7 cellular contexts compared by ENCODE assay signal in the genomic region with DNA sequence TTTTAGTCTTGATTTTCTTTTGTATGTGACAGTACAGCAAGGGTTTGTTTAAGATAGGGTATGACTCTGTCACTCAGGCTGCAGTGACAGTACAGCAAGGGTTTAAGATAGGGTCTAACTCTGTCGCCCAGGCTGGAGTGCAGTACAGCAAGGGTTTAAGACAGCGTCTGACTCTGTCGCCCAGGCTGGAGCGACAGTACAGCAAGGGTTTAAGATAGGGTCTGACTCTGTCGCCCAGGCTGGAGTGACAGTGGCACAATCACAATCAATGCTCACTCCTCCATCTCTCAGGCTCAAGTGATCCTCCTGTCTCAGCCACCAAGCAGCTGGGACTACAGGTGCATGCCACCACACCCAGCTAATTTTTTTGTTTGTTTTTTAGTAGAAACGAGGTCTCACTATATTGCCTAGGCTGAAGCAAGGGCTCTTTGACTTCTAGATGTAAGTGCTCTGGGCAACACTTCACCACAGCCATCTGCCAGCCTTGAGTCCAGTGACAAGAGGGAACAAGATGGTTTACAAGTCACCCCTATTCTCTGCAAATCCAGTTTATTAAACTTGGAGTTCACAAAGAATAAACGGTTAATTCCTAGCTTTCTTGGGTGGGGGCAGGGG. TPM values are rescaled to one million over a fixed set of nuclear protein-coding genes. Genes with fewer than 3 reads are reported as not detected.
DNase-seq lines count a peak whose midpoint lies in the region; ATAC-seq and FAIRE-seq lines count a peak whose summit lies in the region.

No MANE protein-coding gene starts in this region.

- H3K9me3 ChIP-seq in small intestine (ENCODE audit: control insufficient read depth, low read depth) = no peaks in the 10 kb centered on the region

- ATAC-seq in GM21381 (IDR thresholded peaks at IDR 0.05; ENCODE audit: unreplicated experiment) = peak; percentile 13
- ATAC-seq in GM19035 (IDR thresholded peaks at IDR 0.05; ENCODE audit: unreplicated experiment) = no peak

- H3K4me1 ChIP-seq in small intestine (ENCODE audit: control insufficient read depth in 2 of 2, insufficient read depth in 1 of 2, low read depth in 1 of 2, low read length in 1 of 2) = peaks cover 0 to 3% of the 10 kb centered on the region in 2 donors

- no peak for FAIRE-seq in small intestine (lab: Jason Lieb, UNC)

- peaks cover 0 to 4% of the 10 kb centered on the region in 2 donors for H3K36me3 ChIP-seq in small intestine (ENCODE audit: control insufficient read depth in 2 of 2, insufficient read depth in 2 of 2, low read length in 2 of 2)

- peak overlapping the region; percentile 61 to 72 for H3K27ac ChIP-seq in small intestine (ENCODE audit: low read depth in 1 of 2, low read length in 1 of 2)

- DNase-seq in RPMI8226 (peak; percentile 58), fibroblast of peridontal ligament (ENCODE audit: extremely low read depth) (peak; percentile 18), small intestine (no peak), NCI-H2107 treated with DMSO at 0.1 percent for 48 hours (lab: John Stamatoyannopoulos, UW; ENCODE audit: unreplicated experiment) (no peak)
- DNase-seq in stimulated activated CD4-positive, alpha-beta T cell treated with anti-CD3 and anti-CD28 coated beads, Interleukin-4, amount 100 ng/mL, for 24 hours = no peak

- WGBS in small intestine, 3 donors = 4 to 20% (median 11%) methylated on average over 7 of the region's 7 CpGs

- H3K4me3 ChIP-seq in small intestine (ENCODE audit: low read depth in 1 of 2, low read length in 2 of 2) = no peak overlapping the region

- H3K27me3 ChIP-seq in small intestine (ENCODE audit: control insufficient read depth in 2 of 2, insufficient read depth in 2 of 2, low read length in 2 of 2) = peaks cover 3 to 22% of the 10 kb centered on the region in 2 donors

RNA-seq across cellular contexts. Expression of gene SH2D5, which starts 1.0 kb away (rescaled TPM):
- polyA plus RNA-seq in small intestine = 1 to 10 TPM in 1 of 3 donors, under 1 TPM in 2; 0.07 to 1.1 (median 0.22) TPM

RNA-seq across cellular contexts. Expression of gene KIF17, which starts 15.7 kb away (rescaled TPM):
- polyA plus RNA-seq in small intestine = 1 to 10 TPM; 2.2 to 2.7 (median 2.7) TPM

RNA-seq across cellular contexts. Expression of gene HP1BP3, which starts 53.6 kb away (rescaled TPM):
- 100 to 1,000 TPM in 1 of 3 donors, 10 to 100 TPM in 2; 56.4 to 101 (median 76.7) TPM for polyA plus RNA-seq in small intestine

Comparison
In these comparisons a context has a peak if more than half of its experiments do, and no peak if none do; other contexts are left out.
1. DNase-seq: peak in RPMI8226 (single experiment) and fibroblast of peridontal ligament (single experiment); none in small intestine (single experiment), NCI-H2107 treated with DMSO at 0.1 percent for 48 hours (single experiment) and stimulated activated CD4-positive, alpha-beta T cell treated with anti-CD3 and anti-CD28 coated beads, Interleukin-4, amount 100 ng/mL, for 24 hours (single experiment).